In genomic region chrX:9369802-9370291, GRCh38 we compare ENCODE assay signal across 18 cellular contexts.
DNase-seq lines count a peak whose midpoint lies in the region; ATAC-seq lines count a peak whose summit lies in the region.
"Had no signal": no experiment of that assay in that cellular context is flagged by ENCODE, and none has a peak within 500 bp of the region (broad histone marks: within the 10 kb centered on the region; RNA-seq: fewer than 3 reads in every experiment).

No MANE protein-coding gene starts in this region.

- no peaks in the 10 kb centered on the region for H3K27me3 Mint-ChIP-seq in activated T-helper 17 cell treated with anti-CD3 and anti-CD28 coated beads, Interleukin-2, amount 50 U/mL, for 72 hours
- no peaks in the 10 kb centered on the region for H3K27me3 Mint-ChIP-seq in naive thymus-derived CD8-positive, alpha-beta T cell

- no peaks in the 10 kb centered on the region for H3K9me3 Mint-ChIP-seq in activated T-helper 17 cell treated with anti-CD3 and anti-CD28 coated beads, Interleukin-2, amount 50 U/mL, for 72 hours
- H3K9me3 Mint-ChIP-seq in naive thymus-derived CD8-positive, alpha-beta T cell: peaks cover 0 to 2% (median 0%) of the 10 kb centered on the region in 9 donors
- H3K9me3 Mint-ChIP-seq: memory B cell, neural progenitor cell had no signal

- H3K36me3 Mint-ChIP-seq in activated T-helper 17 cell treated with anti-CD3 and anti-CD28 coated beads, Interleukin-2, amount 50 U/mL, for 72 hours (ENCODE audit: low read depth): no peaks in the 10 kb centered on the region
- H3K36me3 Mint-ChIP-seq in naive thymus-derived CD8-positive, alpha-beta T cell: no peaks in the 10 kb centered on the region
- H3K36me3 Mint-ChIP-seq: memory B cell, neural progenitor cell had no signal

- H3K27ac Mint-ChIP-seq in activated T-helper 17 cell treated with anti-CD3 and anti-CD28 coated beads, Interleukin-2, amount 50 U/mL, for 72 hours: no peak overlapping the region
- H3K27ac Mint-ChIP-seq in naive thymus-derived CD8-positive, alpha-beta T cell: peak overlapping the region in 6 of 10 donors; percentile 11 to 74 (median 50)
- H3K27ac Mint-ChIP-seq: memory B cell, neural progenitor cell had no signal

- POLR2A ChIA-PET in naive thymus-derived CD8-positive, alpha-beta T cell (lab: Charles Lee): no interaction called here

- ATAC-seq in activated T-helper 17 cell treated with anti-CD3 and anti-CD28 coated beads, Interleukin-2, amount 50 U/mL, for 72 hours (replicated peaks): peak; percentile 39
- ATAC-seq in naive thymus-derived CD8-positive, alpha-beta T cell: peak in 1 of 2 donors; percentile 56
- ATAC-seq: activated CD4-positive, CD25-positive, alpha-beta regulatory T cell treated with anti-CD3 and anti-CD28 coated beads, Interleukin-2, amount 50 U/mL, for 24 hours; body of pancreas; HCT116 had no signal

- DNase-seq in DMS 273 (lab: John Stamatoyannopoulos, UW; ENCODE audit: unreplicated experiment): peak; percentile 16
- DNase-seq in DMS 273 treated with DMSO at 0.1 percent for 48 hours (lab: John Stamatoyannopoulos, UW): no peak
- DNase-seq in H4 (ENCODE audit: low spot score): peak; percentile 41
- DNase-seq in naive thymus-derived CD8-positive, alpha-beta T cell: peak in 2 of 10 donors; percentile 15 to 20
- DNase-seq in LoVo (ENCODE audit: low spot score): no peak
- no peak for DNase-seq in COLO829 (ENCODE audit: low spot score)
- no peak for DNase-seq in middle frontal gyrus (ENCODE audit: extremely low spot score, low spot score)
- DNase-seq: body of pancreas, esophagus squamous epithelium, islet precursor cell, NCI-H1694, SHP77, testis had no signal

- no peaks in the 10 kb centered on the region for H3K4me1 Mint-ChIP-seq in activated T-helper 17 cell treated with anti-CD3 and anti-CD28 coated beads, Interleukin-2, amount 50 U/mL, for 72 hours
- peaks cover 4 to 19% (median 13%) of the 10 kb centered on the region in 4 donors for H3K4me1 Mint-ChIP-seq in naive thymus-derived CD8-positive, alpha-beta T cell
- H3K4me1 Mint-ChIP-seq: memory B cell, neural progenitor cell had no signal

- H3K4me3 Mint-ChIP-seq in activated T-helper 17 cell treated with anti-CD3 and anti-CD28 coated beads, Interleukin-2, amount 50 U/mL, for 72 hours: no peak overlapping the region
- peak overlapping the region in 4 of 10 donors; percentile 21 to 52 (median 26) for H3K4me3 Mint-ChIP-seq in naive thymus-derived CD8-positive, alpha-beta T cell
- H3K4me3 Mint-ChIP-seq: memory B cell, neural progenitor cell had no signal

Comparison
In these comparisons a context has a peak if more than half of its experiments do, and no peak if none do; other contexts are left out.
1. DNase-seq: peak in DMS 273 (single experiment) and H4 (single experiment); none in DMS 273 treated with DMSO at 0.1 percent for 48 hours (single experiment), LoVo (single experiment), COLO829 (single experiment) and middle frontal gyrus (single experiment).